1 cellular context compared by ENCODE assay signal in genomic region chr3:55538158-55538557, GRCh38.
TF ChIP-seq lines count a peak whose summit lies in the region.

No MANE protein-coding gene starts in this region.

TF ChIP-seq in GM23338, 12 proteins besides CTCF, POLR2A, EP300 and RAD21 (continued from another document):
- TF ChIP-seq, protein P1, sequence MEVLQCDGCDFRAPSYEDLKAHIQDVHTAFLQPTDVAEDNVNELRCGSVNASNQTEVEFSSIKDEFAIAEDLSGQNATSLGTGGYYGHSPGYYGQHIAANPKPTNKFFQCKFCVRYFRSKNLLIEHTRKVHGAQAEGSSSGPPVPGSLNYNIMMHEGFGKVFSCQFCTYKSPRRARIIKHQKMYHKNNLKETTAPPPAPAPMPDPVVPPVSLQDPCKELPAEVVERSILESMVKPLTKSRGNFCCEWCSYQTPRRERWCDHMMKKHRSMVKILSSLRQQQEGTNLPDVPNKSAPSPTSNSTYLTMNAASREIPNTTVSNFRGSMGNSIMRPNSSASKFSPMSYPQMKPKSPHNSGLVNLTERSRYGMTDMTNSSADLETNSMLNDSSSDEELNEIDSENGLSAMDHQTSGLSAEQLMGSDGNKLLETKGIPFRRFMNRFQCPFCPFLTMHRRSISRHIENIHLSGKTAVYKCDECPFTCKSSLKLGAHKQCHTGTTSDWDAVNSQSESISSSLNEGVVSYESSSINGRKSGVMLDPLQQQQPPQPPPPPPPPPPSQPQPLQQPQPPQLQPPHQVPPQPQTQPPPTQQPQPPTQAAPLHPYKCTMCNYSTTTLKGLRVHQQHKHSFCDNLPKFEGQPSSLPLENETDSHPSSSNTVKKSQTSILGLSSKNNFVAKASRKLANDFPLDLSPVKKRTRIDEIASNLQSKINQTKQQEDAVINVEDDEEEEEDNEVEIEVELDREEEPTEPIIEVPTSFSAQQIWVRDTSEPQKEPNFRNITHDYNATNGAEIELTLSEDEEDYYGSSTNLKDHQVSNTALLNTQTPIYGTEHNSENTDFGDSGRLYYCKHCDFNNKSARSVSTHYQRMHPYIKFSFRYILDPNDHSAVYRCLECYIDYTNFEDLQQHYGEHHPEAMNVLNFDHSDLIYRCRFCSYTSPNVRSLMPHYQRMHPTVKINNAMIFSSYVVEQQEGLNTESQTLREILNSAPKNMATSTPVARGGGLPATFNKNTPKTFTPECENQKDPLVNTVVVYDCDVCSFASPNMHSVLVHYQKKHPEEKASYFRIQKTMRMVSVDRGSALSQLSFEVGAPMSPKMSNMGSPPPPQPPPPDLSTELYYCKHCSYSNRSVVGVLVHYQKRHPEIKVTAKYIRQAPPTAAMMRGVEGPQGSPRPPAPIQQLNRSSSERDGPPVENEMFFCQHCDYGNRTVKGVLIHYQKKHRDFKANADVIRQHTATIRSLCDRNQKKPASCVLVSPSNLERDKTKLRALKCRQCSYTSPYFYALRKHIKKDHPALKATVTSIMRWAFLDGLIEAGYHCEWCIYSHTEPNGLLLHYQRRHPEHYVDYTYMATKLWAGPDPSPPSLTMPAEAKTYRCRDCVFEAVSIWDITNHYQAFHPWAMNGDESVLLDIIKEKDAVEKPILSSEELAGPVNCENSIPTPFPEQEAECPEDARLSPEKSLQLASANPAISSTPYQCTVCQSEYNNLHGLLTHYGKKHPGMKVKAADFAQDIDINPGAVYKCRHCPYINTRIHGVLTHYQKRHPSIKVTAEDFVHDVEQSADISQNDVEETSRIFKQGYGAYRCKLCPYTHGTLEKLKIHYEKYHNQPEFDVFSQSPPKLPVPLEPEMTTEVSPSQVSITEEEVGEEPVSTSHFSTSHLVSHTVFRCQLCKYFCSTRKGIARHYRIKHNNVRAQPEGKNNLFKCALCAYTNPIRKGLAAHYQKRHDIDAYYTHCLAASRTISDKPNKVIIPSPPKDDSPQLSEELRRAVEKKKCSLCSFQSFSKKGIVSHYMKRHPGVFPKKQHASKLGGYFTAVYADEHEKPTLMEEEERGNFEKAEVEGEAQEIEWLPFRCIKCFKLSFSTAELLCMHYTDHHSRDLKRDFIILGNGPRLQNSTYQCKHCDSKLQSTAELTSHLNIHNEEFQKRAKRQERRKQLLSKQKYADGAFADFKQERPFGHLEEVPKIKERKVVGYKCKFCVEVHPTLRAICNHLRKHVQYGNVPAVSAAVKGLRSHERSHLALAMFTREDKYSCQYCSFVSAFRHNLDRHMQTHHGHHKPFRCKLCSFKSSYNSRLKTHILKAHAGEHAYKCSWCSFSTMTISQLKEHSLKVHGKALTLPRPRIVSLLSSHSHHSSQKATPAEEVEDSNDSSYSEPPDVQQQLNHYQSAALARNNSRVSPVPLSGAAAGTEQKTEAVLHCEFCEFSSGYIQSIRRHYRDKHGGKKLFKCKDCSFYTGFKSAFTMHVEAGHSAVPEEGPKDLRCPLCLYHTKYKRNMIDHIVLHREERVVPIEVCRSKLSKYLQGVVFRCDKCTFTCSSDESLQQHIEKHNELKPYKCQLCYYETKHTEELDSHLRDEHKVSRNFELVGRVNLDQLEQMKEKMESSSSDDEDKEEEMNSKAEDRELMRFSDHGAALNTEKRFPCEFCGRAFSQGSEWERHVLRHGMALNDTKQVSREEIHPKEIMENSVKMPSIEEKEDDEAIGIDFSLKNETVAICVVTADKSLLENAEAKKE (CRISPR knock-in tag; IDR thresholded peaks at IDR 0.05), result no peak
- TF ChIP-seq EZH2phosphoT487 (IDR thresholded peaks at IDR 0.05; ENCODE audit: unreplicated experiment) (no peak), NANOG (IDR thresholded peaks at IDR 0.05; ENCODE audit: borderline replicate concordance) (no peak), REST (IDR thresholded peaks at IDR 0.05; ENCODE audit: unreplicated experiment) (no peak), ZNF114 (CRISPR knock-in tag; IDR thresholded peaks at IDR 0.05) (no peak), EZH2 (IDR thresholded peaks at IDR 0.05; ENCODE audit: low read depth, unreplicated experiment) (no peak), CREB1 (CRISPR knock-in tag; IDR thresholded peaks at IDR 0.05; ENCODE audit: low read depth) (no peak)
